In the genomic region with DNA sequence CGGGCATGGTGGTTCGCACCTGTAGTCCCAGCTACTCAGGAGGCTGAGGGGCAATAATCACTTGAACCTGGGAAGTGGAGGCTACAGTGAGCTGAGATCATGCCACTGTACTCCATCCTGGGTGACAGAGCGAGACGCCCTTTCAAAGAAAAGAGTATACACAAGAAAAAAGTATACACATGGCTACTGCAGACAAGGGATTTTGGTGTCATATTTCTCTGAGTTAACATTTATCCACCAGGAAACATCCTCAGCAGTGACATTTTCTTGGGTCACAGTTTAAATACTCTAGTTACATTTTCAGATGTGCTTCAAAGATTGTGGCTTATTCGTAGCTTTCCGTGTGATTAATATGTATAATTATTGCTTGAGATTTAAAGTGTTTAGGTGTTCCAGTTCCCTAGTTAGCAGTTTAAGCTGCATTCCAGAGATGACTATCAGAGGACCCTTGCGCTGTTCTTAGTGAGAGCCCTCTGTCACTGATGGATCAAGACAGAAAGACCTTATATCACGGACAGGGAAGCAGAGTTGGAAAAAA, we compare ENCODE assay signal across 19 cellular contexts. TPM values are rescaled to one million over a fixed set of nuclear protein-coding genes. Genes with fewer than 3 reads are reported as not detected.
A peak's percentile ranks its signal among the peaks of the same experiment; 100 is the strongest.
DNase-seq lines count a peak whose midpoint lies in the region; TF ChIP-seq lines count a peak whose summit lies in the region.
"Had no signal": no experiment of that assay in that cellular context is flagged by ENCODE, and none has a peak within 500 bp of the region (broad histone marks: within the 10 kb centered on the region; RNA-seq: fewer than 3 reads in every experiment).

No MANE protein-coding gene starts in this region.

- H3K79me2 ChIP-seq in fibroblast of lung (ENCODE audit: control insufficient read depth, insufficient read depth, low read length), result peaks cover under 1% of the 10 kb centered on the region
- peaks cover under 1% of the 10 kb centered on the region for H3K79me2 ChIP-seq in osteoblast (ENCODE audit: insufficient read depth, low read length)

- H3K4me2 ChIP-seq in fibroblast of lung (ENCODE audit: extremely low read depth, insufficient read depth, low read length) (no peak overlapping the region), osteoblast (ENCODE audit: insufficient read depth, low read length) (no peak overlapping the region)
- H3K4me2 ChIP-seq: A549, BLaER1, GM23338 had no signal

- H3K4me1 ChIP-seq in fibroblast of lung (ENCODE audit: control insufficient read depth, extremely low read depth, insufficient read depth, low read length) (no peaks in the 10 kb centered on the region), osteoblast (ENCODE audit: insufficient read depth, low read length) (peaks cover 7% of the 10 kb centered on the region)

- no peaks in the 10 kb centered on the region for H4K20me1 ChIP-seq in fibroblast of lung (ENCODE audit: control insufficient read depth, extremely low read depth, insufficient read depth, low read length)
- H4K20me1 ChIP-seq in osteoblast (ENCODE audit: insufficient read depth, low read length), result no peaks in the 10 kb centered on the region
- H4K20me1 ChIP-seq: BLaER1 had no signal

- TF ChIP-seq CTCF in fibroblast of lung (conservative IDR thresholded peaks at IDR 0.05 in 1 of 2, IDR thresholded peaks at IDR 0.05 in 1 of 2; ENCODE audit: low read depth in 1 of 2, low read length in 2 of 2), result no peak
- TF ChIP-seq CTCF in nephron progenitor cell (IDR thresholded peaks at IDR 0.05), result no peak
- no peak for TF ChIP-seq CTCF in osteoblast (IDR thresholded peaks at IDR 0.05; ENCODE audit: extremely low read depth, low read depth, low read length)

- H2AFZ ChIP-seq in fibroblast of lung (ENCODE audit: low read length) (peak overlapping the region; percentile 37), osteoblast (ENCODE audit: low read length) (no peak overlapping the region)
- H2AFZ ChIP-seq: GM23338 had no signal

- H3K4me3 ChIP-seq in fibroblast of lung (replicated peaks in 1 of 4; ENCODE audit: control extremely low read depth in 1 of 4, insufficient read depth in 1 of 4, low read depth in 3 of 4, low read length in 4 of 4) (no peak overlapping the region), osteoblast (ENCODE audit: insufficient read depth, low read length) (no peak overlapping the region)
- H3K4me3 ChIP-seq: A549, BLaER1, GM23338 had no signal

- in situ Hi-C loops in Caki2 (cut with HindIII; ENCODE audit: low pct_unique_long_range_greater_than_20kb, low sequenced_read_pairs), result no loop called here

- H3K9me3 ChIP-seq in fibroblast of lung (ENCODE audit: control insufficient read depth, insufficient read depth, low read depth, low read length) (no peaks in the 10 kb centered on the region), osteoblast (ENCODE audit: low read depth, low read length) (no peaks in the 10 kb centered on the region)
- H3K9me3 ChIP-seq: A549, BLaER1 had no signal

- H3K4me3 Mint-ChIP-seq in nephron progenitor cell, result no peak overlapping the region
- H3K4me3 Mint-ChIP-seq: CD14-positive monocyte; CD4-positive, alpha-beta memory T cell; GM23338; HFFc6; IgD-negative memory B cell had no signal

- no peaks in the 10 kb centered on the region for H3K9me3 Mint-ChIP-seq in nephron progenitor cell
- H3K9me3 Mint-ChIP-seq: CD14-positive monocyte; CD4-positive, alpha-beta memory T cell; GM23338; HFFc6; IgD-negative memory B cell had no signal

- DNase-seq in DMS53 (lab: John Stamatoyannopoulos, UW), result peak; percentile 18
- no peak for DNase-seq in DMS53 treated with DMSO at 0.1 percent for 48 hours (lab: John Stamatoyannopoulos, UW; ENCODE audit: unreplicated experiment)
- peak; percentile 62 for DNase-seq in Caki2 (ENCODE audit: low read depth)
- DNase-seq in fibroblast of lung (ENCODE audit: low read depth in 2 of 2), result no peak
- no peak for DNase-seq in nephron progenitor cell
- DNase-seq in NCI-H2107 treated with DMSO at 0.1 percent for 48 hours (lab: John Stamatoyannopoulos, UW; ENCODE audit: unreplicated experiment), result no peak
- DNase-seq in DMS 273 (lab: John Stamatoyannopoulos, UW; ENCODE audit: unreplicated experiment), result no peak
- DNase-seq in osteoblast (ENCODE audit: insufficient read length, low spot score, missing footprints), result no peak
- DNase-seq: CD4-positive, alpha-beta memory T cell; DMS79 treated with DMSO at 0.1 percent for 48 hours; GF-D8; HCEC 1CT; HFFc6 had no signal

- no peak overlapping the region for H3K9ac ChIP-seq in fibroblast of lung (ENCODE audit: insufficient read depth, low read length)
- H3K9ac ChIP-seq: BLaER1 had no signal

- H3K27ac Mint-ChIP-seq in nephron progenitor cell, result peak overlapping the region; percentile 34
- H3K27ac Mint-ChIP-seq: CD14-positive monocyte; CD4-positive, alpha-beta memory T cell; GM23338; HFFc6 had no signal

- no peak overlapping the region for H3K27ac ChIP-seq in fibroblast of lung (ENCODE audit: insufficient read depth, low read length)
- no peak overlapping the region for H3K27ac ChIP-seq in osteoblast (ENCODE audit: low read depth, low read length)
- H3K27ac ChIP-seq: 22Rv1, A549, BLaER1 had no signal

- H3K27me3 ChIP-seq in fibroblast of lung (ENCODE audit: control insufficient read depth, insufficient read depth, low read length) (no peaks in the 10 kb centered on the region), osteoblast (ENCODE audit: insufficient read depth, low read length) (no peaks in the 10 kb centered on the region)
- H3K27me3 ChIP-seq: BLaER1 had no signal

- peaks cover 3% of the 10 kb centered on the region for H3K27me3 Mint-ChIP-seq in nephron progenitor cell (ENCODE audit: low read depth, poor library complexity)
- H3K27me3 Mint-ChIP-seq: IgD-negative memory B cell had no signal

- H3K36me3 ChIP-seq in fibroblast of lung (ENCODE audit: control insufficient read depth, insufficient read depth, low read length) (no peaks in the 10 kb centered on the region), osteoblast (ENCODE audit: insufficient read depth, low read length) (no peaks in the 10 kb centered on the region)
- H3K36me3 ChIP-seq: BLaER1 had no signal

- H3K36me3 Mint-ChIP-seq in nephron progenitor cell (ENCODE audit: low read depth), result no peaks in the 10 kb centered on the region
- H3K36me3 Mint-ChIP-seq: CD14-positive monocyte, IgD-negative memory B cell had no signal

- peaks cover 27% of the 10 kb centered on the region for H3K4me1 Mint-ChIP-seq in nephron progenitor cell

RNA-seq across cellular contexts. Expression of gene PPP2R5E, which starts 4.7 kb away (rescaled TPM):
- total RNA-seq in Caki2 (2014; rRNA removed; shearing (Covaris generic); ENCODE audit: low replicate concordance), result 5.8 and 8.6 TPM in 2 replicates
- total RNA-seq in fibroblast of lung (18.5 and 19.3 TPM in 2 replicates), osteoblast (25.6 and 29.3 TPM in 2 replicates)
- 38.8 and 39.3 TPM in 2 replicates for polyA plus RNA-seq in fibroblast of lung
- 25.9 and 28.3 TPM in 2 replicates for polyA plus RNA-seq in fibroblast of lung (2012)
- 2.8 and 5.0 TPM in 2 replicates for polyA minus RNA-seq in fibroblast of lung (ENCODE audit: low replicate concordance)

Comparison
In these comparisons a context has a peak if more than half of its experiments do, and no peak if none do; other contexts are left out.
1. DNase-seq: peak in DMS53 (single experiment) and Caki2 (single experiment); none in DMS53 treated with DMSO at 0.1 percent for 48 hours (single experiment), fibroblast of lung (0 of 2), nephron progenitor cell (single experiment), NCI-H2107 treated with DMSO at 0.1 percent for 48 hours (single experiment), DMS 273 (single experiment) and osteoblast (single experiment).